1 cellular context compared by ENCODE assay signal in genomic region chr16:88705746-88706287, GRCh38.
TF ChIP-seq lines count a peak whose summit lies in the region.

No MANE protein-coding gene starts in this region.

TF ChIP-seq in WTC11, 78 proteins besides CTCF, POLR2A, EP300 and RAD21 (continued from another document):
- TF ChIP-seq AFF4 (CRISPR knock-in tag; IDR thresholded peaks at IDR 0.05; ENCODE audit: borderline replicate concordance) = no peak
- no peak for TF ChIP-seq MLX (CRISPR knock-in tag; IDR thresholded peaks at IDR 0.05)
- TF ChIP-seq AR (CRISPR knock-in tag; IDR thresholded peaks at IDR 0.05) = no peak
- no peak for TF ChIP-seq PREB (CRISPR knock-in tag; IDR thresholded peaks at IDR 0.05; ENCODE audit: borderline replicate concordance)
